21 cellular contexts compared by ENCODE assay signal in genomic region chr16:12043953-12044352, GRCh38.
DNase-seq lines count a peak whose midpoint lies in the region; ATAC-seq, FAIRE-seq and TF ChIP-seq lines count a peak whose summit lies in the region.
"Had no signal": no experiment of that assay in that cellular context is flagged by ENCODE, and none has a peak within 500 bp of the region (broad histone marks: within the 10 kb centered on the region; RNA-seq: fewer than 3 reads in every experiment).

No MANE protein-coding gene starts in this region.

- intact Hi-C loops in Right ventricle myocardium superior (cut with DNase I) (no loop called here), left ventricle myocardium inferior (cut with micrococcal nuclease) (no loop called here), GM12878 (cut with micrococcal nuclease; ENCODE audit: unreplicated experiment) (no loop called here)

- TF ChIP-seq CTCF in left ventricle myocardium inferior (IDR thresholded peaks at IDR 0.05; ENCODE audit: borderline replicate concordance) (no peak), GM12878 (IDR thresholded peaks at IDR 0.05 in 2 of 3, conservative IDR thresholded peaks at IDR 0.05 in 1 of 3; ENCODE audit: control insufficient read depth in 2 of 3, extremely low read depth in 1 of 3, insufficient read depth in 1 of 3, low read depth in 3 of 3, low read length in 3 of 3) (no peak)

- H3K4me3 Mint-ChIP-seq in stimulated activated naive B cell treated with anti-CD40 and anti-IgM and Interleukin-4, amounts not matched to agents 10 μg/mL and 1 μg/mL and 100 μg/mL, for 72 hours: no peak overlapping the region
- H3K4me3 Mint-ChIP-seq: H9, HFFc6 had no signal

- H3K4me3 ChIP-seq in left ventricle myocardium inferior (no peak overlapping the region), GM12878 (no peak overlapping the region)
- H3K4me3 ChIP-seq: SK-N-MC had no signal

- TF ChIP-seq EP300 in GM12878 (IDR thresholded peaks at IDR 0.05; ENCODE audit: borderline replicate concordance in 1 of 2, control insufficient read depth in 1 of 2, low read depth in 2 of 2, low read length in 2 of 2): no peak

- BruUV-seq in GM12878 (replicated peaks; lab: Mats Ljungman, UMichigan): no TSS peak

- no peaks in the 10 kb centered on the region for H4K20me1 ChIP-seq in GM12878 (ENCODE audit: control insufficient read depth, insufficient read depth)

- peaks cover 26 to 53% of the 10 kb centered on the region in 2 donors for H3K4me1 Mint-ChIP-seq in stimulated activated naive B cell treated with anti-CD40 and anti-IgM and Interleukin-4, amounts not matched to agents 10 μg/mL and 1 μg/mL and 100 μg/mL, for 72 hours
- H3K4me1 Mint-ChIP-seq: H9 had no signal

- H3K36me3 ChIP-seq in left ventricle myocardium inferior: peaks cover 19% of the 10 kb centered on the region
- peaks cover 5 to 13% of the 10 kb centered on the region in 2 experiments; a peak in 3 of 4 replicates for H3K36me3 ChIP-seq in GM12878 (ENCODE audit: control insufficient read depth in 2 of 2, insufficient read depth in 2 of 2, low read length in 1 of 2)

- in situ Hi-C loops in GM12878 (cut with MboI): no loop called here

- peaks cover 59 to 70% of the 10 kb centered on the region in 2 donors for H3K36me3 Mint-ChIP-seq in stimulated activated naive B cell treated with anti-CD40 and anti-IgM and Interleukin-4, amounts not matched to agents 10 μg/mL and 1 μg/mL and 100 μg/mL, for 72 hours

- ATAC-seq in Right ventricle myocardium superior (ENCODE audit: poor library complexity) (peak; percentile 36), GM12878 (no peak), HG03342 (IDR thresholded peaks at IDR 0.05; ENCODE audit: unreplicated experiment) (no peak)
- ATAC-seq in stimulated activated naive B cell treated with anti-CD40 and anti-IgM and Interleukin-4, amounts not matched to agents 10 μg/mL and 1 μg/mL and 100 μg/mL, for 72 hours (replicated peaks): no peak
- ATAC-seq: PC-3 had no signal

- no peak overlapping the region for H3K27ac ChIP-seq in left ventricle myocardium inferior (replicated peaks)
- no peak overlapping the region for H3K27ac ChIP-seq in GM12878 (ENCODE audit: control insufficient read depth, insufficient read depth)
- H3K27ac ChIP-seq: KMS-11, SK-N-MC had no signal

- H3K27me3 ChIP-seq in left ventricle myocardium inferior (ENCODE audit: low read depth) (no peaks in the 10 kb centered on the region), GM12878 (replicated peaks in 1 of 2; ENCODE audit: control insufficient read depth in 2 of 2, insufficient read depth in 2 of 2, low read length in 1 of 2) (no peaks in the 10 kb centered on the region)

- H3K27ac Mint-ChIP-seq in stimulated activated naive B cell treated with anti-CD40 and anti-IgM and Interleukin-4, amounts not matched to agents 10 μg/mL and 1 μg/mL and 100 μg/mL, for 72 hours: peak overlapping the region; percentile 26
- H3K27ac Mint-ChIP-seq: H9, HFFc6 had no signal

- no peaks in the 10 kb centered on the region for H3K79me2 ChIP-seq in GM12878 (ENCODE audit: control insufficient read depth, insufficient read depth, low read length)

- H3K27me3 Mint-ChIP-seq in stimulated activated naive B cell treated with anti-CD40 and anti-IgM and Interleukin-4, amounts not matched to agents 10 μg/mL and 1 μg/mL and 100 μg/mL, for 72 hours: no peaks in the 10 kb centered on the region

- SMC1A ChIA-PET in GM12878 (lab: Charles Lee; ENCODE audit: uncharacterized antibody, unreplicated experiment): no interaction called here

- no peak for DNase-seq in Right ventricle myocardium superior
- no peak for DNase-seq in left ventricle myocardium inferior
- no peak for DNase-seq in GM12878 (ENCODE audit: low read depth, low spot score)
- DNase-seq in medulla oblongata (ENCODE audit: extremely low spot score): peak; percentile 35
- DNase-seq in stimulated activated naive B cell treated with anti-CD40 and anti-IgM and Interleukin-4, amounts not matched to agents 10 μg/mL and 1 μg/mL and 100 μg/mL, for 72 hours: no peak
- DNase-seq in NCI-H1694 (lab: John Stamatoyannopoulos, UW): no peak
- DNase-seq in central memory CD4-positive, alpha-beta T cell: no peak
- DNase-seq: 8988T, C1 segment of cervical spinal cord, H9, HFFc6, NCI-H1105, NCI-H2081, NCI-H2171, NCI-H524 treated with DMSO at 0.1 percent for 48 hours, PC-3, SHP77 had no signal

- no peaks in the 10 kb centered on the region for H3K9me3 Mint-ChIP-seq in stimulated activated naive B cell treated with anti-CD40 and anti-IgM and Interleukin-4, amounts not matched to agents 10 μg/mL and 1 μg/mL and 100 μg/mL, for 72 hours
- H3K9me3 Mint-ChIP-seq: H9, HFFc6 had no signal

- no peak for TF ChIP-seq POLR2A in GM12878 (IDR thresholded peaks at IDR 0.05; ENCODE audit: low read depth, low read length)

- H3K4me2 ChIP-seq in GM12878 (ENCODE audit: control insufficient read depth, insufficient read depth): no peak overlapping the region
- H3K4me2 ChIP-seq: KMS-11 had no signal

- H3K4me1 ChIP-seq in left ventricle myocardium inferior (peaks cover under 1% of the 10 kb centered on the region), GM12878 (ENCODE audit: control insufficient read depth, insufficient read depth, low read length) (no peaks in the 10 kb centered on the region)

- FAIRE-seq in GM12878 (lab: Jason Lieb, UNC): no peak
- FAIRE-seq: G401.6 had no signal

- TF ChIP-seq RAD21 in GM12878 (IDR thresholded peaks at IDR 0.05; ENCODE audit: insufficient read depth, low read depth, low read length): no peak

- no peak overlapping the region for H2AFZ ChIP-seq in GM12878 (ENCODE audit: control insufficient read depth, low read depth, low read length)

- POLR2A ChIA-PET in GM12878 (lab: Charles Lee): no interaction called here

- H3K9me3 ChIP-seq in left ventricle myocardium inferior (replicated peaks) (no peaks in the 10 kb centered on the region), GM12878 (replicated peaks; ENCODE audit: control insufficient read depth, insufficient read depth, low read length) (no peaks in the 10 kb centered on the region)

- H3K9ac ChIP-seq in GM12878 (ENCODE audit: control insufficient read depth, insufficient read depth, low read length): no peak overlapping the region
- H3K9ac ChIP-seq: KMS-11 had no signal

- RAD21 ChIA-PET in GM12878 (lab: Charles Lee; ENCODE audit: unreplicated experiment): no interaction called here

- CTCF ChIA-PET in GM12878 (lab: Yijun Ruan, JAX): interaction anchor here (1.2 kb wide), 1 partner anchor 24 kb away, joined by 3 read pairs; no protein-coding TSS in a partner anchor

- WGBS in GM12878 (ENCODE audit: insufficient coverage, insufficient replicate concordance, low lambda C conversion rate, missing lambda C conversion rate): 87% methylated on average over 8 of the region's 8 CpGs

TF ChIP-seq in GM12878, 131 proteins besides CTCF, POLR2A, EP300 and RAD21:
- TF ChIP-seq EZH2 (IDR thresholded peaks at IDR 0.05; ENCODE audit: borderline replicate concordance, control insufficient read depth, low read depth, low read length) (no peak), TAF1 (IDR thresholded peaks at IDR 0.05; ENCODE audit: borderline replicate concordance, low read depth, low read length) (peak; percentile 52; the same call in 1 of the 2 replicates)
